Comparison of ENCODE assay signal across 9 cellular contexts in genomic region chr15:45457215-45457614, GRCh38.
A peak's percentile ranks its signal among the peaks of the same experiment; 100 is the strongest.
DNase-seq lines count a peak whose midpoint lies in the region; ATAC-seq and TF ChIP-seq lines count a peak whose summit lies in the region.
"Had no signal": no experiment of that assay in that cellular context is flagged by ENCODE, and none has a peak within 500 bp of the region (broad histone marks: within the 10 kb centered on the region; RNA-seq: fewer than 3 reads in every experiment).

No MANE protein-coding gene starts in this region.

- peak; percentile 68 for DNase-seq in H7
- peak; percentile 4 for DNase-seq in activated effector memory CD4-positive, alpha-beta T cell treated with Interleukin-2 at 50 U/mL for 16 hours
- no peak for DNase-seq in psoas muscle
- no peak for DNase-seq in AML-193 (lab: John Stamatoyannopoulos, UW)
- no peak for DNase-seq in Right ventricle myocardium superior
- no peak for DNase-seq in LoVo (ENCODE audit: low spot score)

- ATAC-seq in psoas muscle, result no peak
- ATAC-seq in Right ventricle myocardium superior (ENCODE audit: poor library complexity), result no peak

- H3K9ac ChIP-seq in BLaER1, result no peak overlapping the region

- WGBS in psoas muscle, 3 donors, result 25 to 37% (median 36%) methylated on average over 5 of the region's 5 CpGs

- H3K9me3 ChIP-seq in BLaER1, result peaks cover 2% of the 10 kb centered on the region; the same call in 1 of the 2 replicates
- H3K9me3 ChIP-seq in muscle layer of duodenum (ENCODE audit: control insufficient read depth in 1 of 2, low read length in 2 of 2), result no peaks in the 10 kb centered on the region
- H3K9me3 ChIP-seq in psoas muscle, result no peaks in the 10 kb centered on the region
- H3K9me3 ChIP-seq: HAP-1 had no signal

- no peak for TF ChIP-seq CTCF in psoas muscle (IDR thresholded peaks at IDR 0.05)

- peaks cover 45% of the 10 kb centered on the region for H3K4me1 ChIP-seq in BLaER1
- peaks cover 8 to 9% of the 10 kb centered on the region in 2 donors for H3K4me1 ChIP-seq in muscle layer of duodenum (ENCODE audit: control insufficient read depth in 1 of 2, insufficient read depth in 2 of 2, low read length in 2 of 2)
- peaks cover 4% of the 10 kb centered on the region for H3K4me1 ChIP-seq in psoas muscle

- intact Hi-C loops in psoas muscle (cut with DNase I), result loop anchor here (2.0 to 10.0 kb wide), 3 partner anchors 158 to 292 kb away; no protein-coding TSS in a partner anchor
- intact Hi-C loops in Right ventricle myocardium superior (cut with DNase I), result loop anchor here (5.0 kb wide), 1 partner anchor 160 kb away; no protein-coding TSS in a partner anchor

- no peaks in the 10 kb centered on the region for H3K27me3 ChIP-seq in BLaER1
- peaks cover 19% of the 10 kb centered on the region for H3K27me3 ChIP-seq in H7 (ENCODE audit: control insufficient read depth, insufficient read depth, low read length)
- H3K27me3 ChIP-seq in muscle layer of duodenum (ENCODE audit: low read depth, low read length), result no peaks in the 10 kb centered on the region
- no peaks in the 10 kb centered on the region for H3K27me3 ChIP-seq in psoas muscle (ENCODE audit: insufficient read depth in 3 of 3, low read length in 2 of 3)

- peak overlapping the region; percentile 80 for H3K4me2 ChIP-seq in BLaER1

- H3K27ac ChIP-seq in BLaER1, result no peak overlapping the region
- H3K27ac ChIP-seq in muscle layer of duodenum (ENCODE audit: low read length), result peak overlapping the region; percentile 51
- no peak overlapping the region for H3K27ac ChIP-seq in psoas muscle

- H3K4me3 ChIP-seq in BLaER1 (no peak overlapping the region), H7 (ENCODE audit: insufficient read depth, low read depth, low read length) (no peak overlapping the region), muscle layer of duodenum (ENCODE audit: low read depth in 1 of 2, low read length in 2 of 2) (peak overlapping the region in 1 of 2 donors; percentile 68), psoas muscle (no peak overlapping the region)
- H3K4me3 ChIP-seq: HAP-1 had no signal

- no peaks in the 10 kb centered on the region for H4K20me1 ChIP-seq in BLaER1

- H3K36me3 ChIP-seq in BLaER1, result no peaks in the 10 kb centered on the region
- no peaks in the 10 kb centered on the region for H3K36me3 ChIP-seq in H7 (replicated peaks; ENCODE audit: control insufficient read depth, insufficient read depth, low read length)
- H3K36me3 ChIP-seq in muscle layer of duodenum (ENCODE audit: control insufficient read depth in 1 of 2, insufficient read depth in 2 of 2, low read length in 2 of 2), result no peaks in the 10 kb centered on the region
- no peaks in the 10 kb centered on the region for H3K36me3 ChIP-seq in psoas muscle (ENCODE audit: insufficient read depth in 1 of 2, low read depth in 1 of 2)
- H3K36me3 ChIP-seq: HAP-1 had no signal

Comparison
In these comparisons a context has a peak if more than half of its experiments do, and no peak if none do; other contexts are left out.
1. DNase-seq: peak in H7 (single experiment) and activated effector memory CD4-positive, alpha-beta T cell treated with Interleukin-2 at 50 U/mL for 16 hours (single experiment); none in psoas muscle (0 of 2), AML-193 (0 of 2), Right ventricle myocardium superior (single experiment) and LoVo (single experiment).